Comparison of ENCODE assay signal across 28 cellular contexts in the genomic region with DNA sequence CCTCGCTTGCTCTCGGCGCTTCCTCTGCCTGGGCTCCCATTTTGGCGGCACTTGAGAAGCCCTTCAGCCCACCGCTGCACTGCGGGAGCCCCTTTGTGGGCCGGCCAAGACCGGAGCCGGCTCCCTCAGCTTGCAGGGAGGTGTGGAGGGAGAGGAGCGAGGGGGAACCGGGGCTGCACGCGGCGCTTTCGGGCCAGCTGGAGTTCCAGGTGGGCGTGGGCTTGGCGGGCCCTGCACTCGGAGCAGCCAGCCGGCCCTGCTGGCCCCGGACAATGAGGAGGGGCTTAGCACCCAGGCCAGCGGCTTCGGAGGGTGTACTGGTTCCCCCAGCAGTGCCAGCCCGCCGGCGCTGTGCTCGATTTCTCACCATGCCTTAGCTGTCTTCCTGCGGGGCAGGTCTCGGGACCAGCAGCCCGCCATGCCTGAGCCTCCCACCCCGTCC. TPM values are rescaled to one million over a fixed set of nuclear protein-coding genes. Genes with fewer than 3 reads are reported as not detected.
DNase-seq lines count a peak whose midpoint lies in the region; ATAC-seq, FAIRE-seq and TF ChIP-seq lines count a peak whose summit lies in the region.
"Had no signal": no experiment of that assay in that cellular context is flagged by ENCODE, and none has a peak within 500 bp of the region (broad histone marks: within the 10 kb centered on the region; RNA-seq: fewer than 3 reads in every experiment).

No MANE protein-coding gene starts in this region.

- no peak for TF ChIP-seq EP300 in H1 (IDR thresholded peaks at IDR 0.05; ENCODE audit: borderline replicate concordance in 1 of 2, low read depth in 2 of 2, low read length in 2 of 2)

- H3K79me2 ChIP-seq in H1 (ENCODE audit: control insufficient read depth in 1 of 2, insufficient read depth in 2 of 2, low read length in 2 of 2) = no peaks in the 10 kb centered on the region

- POLR2A ChIA-PET in H1 (lab: Charles Lee; ENCODE audit: partially characterized antibody) = interaction anchor here (0.6 to 3.6 kb wide), 8 partner anchors 11 to 340 kb away, joined by 3 to 27 read pairs (median 4); a partner anchor contains a TSS

- H3K4me2 ChIP-seq in H1 (ENCODE audit: insufficient read depth in 1 of 2, low read depth in 2 of 2, low read length in 2 of 2) (peak overlapping the region; percentile 53 to 70), mesenchymal stem cell (ENCODE audit: low read length, poor library complexity, severe bottlenecking) (peak overlapping the region; percentile 52)
- H3K4me2 ChIP-seq: BLaER1 had no signal

- H3K4ac ChIP-seq in H1 (replicated peaks; ENCODE audit: insufficient read length, low read depth, low read length) (no peak overlapping the region), mesenchymal stem cell (ENCODE audit: low read depth in 1 of 2, low read length in 2 of 2) (no peak overlapping the region)

- no peak overlapping the region for H3K4me3 ChIP-seq in right cardiac atrium (ENCODE audit: low read length)
- peak overlapping the region; percentile 21 to 55 (median 26) for H3K4me3 ChIP-seq in H1 (ENCODE audit: extremely low read depth in 1 of 4, insufficient read depth in 2 of 4, low read depth in 3 of 4, low read length in 4 of 4)
- H3K4me3 ChIP-seq in mesenchymal stem cell (ENCODE audit: insufficient read depth in 1 of 2, low read depth in 1 of 2, low read length in 2 of 2) = no peak overlapping the region
- no peak overlapping the region for H3K4me3 ChIP-seq in dorsolateral prefrontal cortex
- H3K4me3 ChIP-seq: ascending aorta, BLaER1, lower lobe of right lung, skin epidermis had no signal

- H4K5ac ChIP-seq in H1 (ENCODE audit: insufficient read length, low read depth, low read length) = peak overlapping the region; percentile 48

- H3K27me3 ChIP-seq in right cardiac atrium (ENCODE audit: control insufficient read depth, insufficient read depth) (no peaks in the 10 kb centered on the region), H1 (replicated peaks in 1 of 4; ENCODE audit: control insufficient read depth in 3 of 4, extremely low read depth in 1 of 4, insufficient read depth in 3 of 4, low read length in 3 of 4) (peaks cover 0 to 3% (median 0%) of the 10 kb centered on the region in 4 experiments; a peak in 2 of 7 replicates), mesenchymal stem cell (ENCODE audit: control insufficient read depth in 1 of 2, insufficient read depth in 1 of 2, low read length in 2 of 2) (peaks cover 0 to 5% of the 10 kb centered on the region in 2 experiments), dorsolateral prefrontal cortex (no peaks in the 10 kb centered on the region)
- H3K27me3 ChIP-seq: ascending aorta, BLaER1 had no signal

- TF ChIP-seq RAD21 in H1 (IDR thresholded peaks at IDR 0.05 in 1 of 2, conservative IDR thresholded peaks at IDR 0.05 in 1 of 2; ENCODE audit: low read depth in 2 of 2, low read length in 2 of 2) = no peak

- H2AK5ac ChIP-seq in H1 (ENCODE audit: low read depth, low read length) (no peak overlapping the region), mesenchymal stem cell (ENCODE audit: low read length, severe bottlenecking) (no peak overlapping the region)

- intact Hi-C loops in right cardiac atrium (cut with DNase I) (no loop called here), Right ventricle myocardium inferior (cut with DNase I) (no loop called here), dorsolateral prefrontal cortex (cut with DNase I) (no loop called here)

- H2AFZ ChIP-seq in H1 (ENCODE audit: low read length) (peak overlapping the region; percentile 98), mesenchymal stem cell (ENCODE audit: low read depth, low read length) (peak overlapping the region; percentile 61)

- H2BK5ac ChIP-seq in H1 (ENCODE audit: low read depth, low read length) (peak overlapping the region; percentile 12; the same call in 1 of the 2 replicates), mesenchymal stem cell (ENCODE audit: low read depth, low read length, poor library complexity, severe bottlenecking) (no peak overlapping the region)

- DNase-seq in right cardiac atrium (peak in 2 of 3 donors; percentile 33 to 49), Right ventricle myocardium inferior (ENCODE audit: missing footprints) (no peak), H1 (ENCODE audit: low read depth in 1 of 2, low spot score in 2 of 2) (peak in 1 of 2 experiments; percentile 76), mesenchymal stem cell (no peak), iPS-NIHi11 (ENCODE audit: low spot score) (no peak), dorsolateral prefrontal cortex (no peak)
- DNase-seq in activated CD4-positive, alpha-beta T cell treated with anti-CD3 and anti-CD28 coated beads, Interleukin-2, amount 50 U/mL, for 48 hours = no peak
- DNase-seq in stimulated activated CD4-positive, alpha-beta T cell treated with anti-CD3 and anti-CD28 coated beads, Interleukin-1b, Interleukin-23, amount 100 ng/mL, for 48 hours = no peak
- DNase-seq: activated CD4-positive, alpha-beta memory T cell treated with anti-CD3 and anti-CD28 coated beads for 36 hours; activated CD4-positive, CD25-positive, alpha-beta regulatory T cell; activated effector memory CD4-positive, alpha-beta T cell treated with Interleukin-2 at 50 U/mL for 16 hours; Caco-2; caudate nucleus; head of caudate nucleus; kidney; lower lobe of right lung; NCI-H1105; NCI-H2029; NCI-H510A; NK-92 treated with Interleukin-12 subunit alpha and Interleukin-12 subunit beta, amount 100 ng/mL, for 24 hours; nucleus accumbens; SIG-M5 had no signal

- H3K4me1 ChIP-seq in right cardiac atrium (ENCODE audit: control insufficient read depth, insufficient read depth, low read length) (no peaks in the 10 kb centered on the region), H1 (replicated peaks in 1 of 4; ENCODE audit: control insufficient read depth in 3 of 4, insufficient read depth in 4 of 4, low read length in 3 of 4) (peaks cover 0 to 6% (median 1%) of the 10 kb centered on the region in 4 experiments; a peak in 5 of 7 replicates), mesenchymal stem cell (ENCODE audit: control insufficient read depth, insufficient read depth, low read depth, low read length) (peaks cover 6% of the 10 kb centered on the region)
- H3K4me1 ChIP-seq: ascending aorta, lower lobe of right lung had no signal

- no peak overlapping the region for H3K23ac ChIP-seq in H1 (ENCODE audit: insufficient read length)
- no peak overlapping the region for H3K23ac ChIP-seq in mesenchymal stem cell (ENCODE audit: low read length in 2 of 2)

- CTCF ChIA-PET in H1 (lab: Charles Lee; ENCODE audit: partially characterized antibody) = interaction anchor here (1.2 kb wide), 2 partner anchors 8 to 28 kb away, joined by 3 to 4 read pairs; no protein-coding TSS in a partner anchor

- no peak overlapping the region for H2BK20ac ChIP-seq in H1 (ENCODE audit: low read length)

- 0 out of 3 replicates have a peak, but pooled peaks of 1 of the 2 experiments have one; percentile 16 for TF ChIP-seq POLR2A in H1 (IDR thresholded peaks at IDR 0.05; ENCODE audit: control extremely low read depth in 1 of 2, low read depth in 2 of 2, low read length in 2 of 2)

- H3K18ac ChIP-seq in H1 (ENCODE audit: extremely low read depth, low read length) = 0 out of 2 replicates have a peak overlapping the region, but pooled peaks have one; percentile 43
- H3K18ac ChIP-seq in mesenchymal stem cell (ENCODE audit: low read depth in 1 of 2, low read length in 2 of 2) = no peak overlapping the region

- FAIRE-seq in H1 (lab: Jason Lieb, UNC) = no peak
- FAIRE-seq: GM12891, H54, kidney had no signal

- H4K8ac ChIP-seq in H1 (ENCODE audit: extremely low read depth, insufficient read depth, low read length) = peak overlapping the region; percentile 76; the same call in 1 of the 2 replicates
- H4K8ac ChIP-seq in mesenchymal stem cell (ENCODE audit: low read length) = no peak overlapping the region

- no peak overlapping the region for H2BK120ac ChIP-seq in H1 (replicated peaks; ENCODE audit: low read depth, low read length)
- no peak overlapping the region for H2BK120ac ChIP-seq in mesenchymal stem cell (ENCODE audit: low read depth, low read length)

- ATAC-seq in right cardiac atrium (no peak), Right ventricle myocardium inferior (no peak)
- ATAC-seq: lower lobe of right lung, Panc1 had no signal

- 0 out of 2 replicates have a peak overlapping the region, but pooled peaks have one; percentile 77 for H2BK15ac ChIP-seq in H1 (ENCODE audit: low read length)
- no peak overlapping the region for H2BK15ac ChIP-seq in mesenchymal stem cell (ENCODE audit: low read depth, poor library complexity, severe bottlenecking)

- H3K9me3 ChIP-seq in right cardiac atrium (ENCODE audit: control insufficient read depth, low read length) (no peaks in the 10 kb centered on the region), H1 (ENCODE audit: insufficient read depth in 2 of 2, low read depth in 1 of 2, low read length in 1 of 2) (no peaks in the 10 kb centered on the region), mesenchymal stem cell (ENCODE audit: control insufficient read depth, low read length) (no peaks in the 10 kb centered on the region)
- H3K9me3 ChIP-seq: ascending aorta, Caco-2, lower lobe of right lung had no signal

- WGBS in right cardiac atrium = 93% methylated on average over 30 of the region's 30 CpGs
- WGBS in H1 (ENCODE audit: extremely low coverage in 1 of 2, insufficient coverage in 1 of 2, insufficient read length in 1 of 2, insufficient replicate concordance in 2 of 2, low coverage in 1 of 2, low lambda C conversion rate in 2 of 2, missing lambda C conversion rate in 1 of 2), 2 experiments = 7% methylated on average over 28 of the region's 30 CpGs; no CpG with 5 or more reads in 1 of the 2 experiments
- WGBS in mesenchymal stem cell = 14% methylated on average over 25 of the region's 30 CpGs

- H4K91ac ChIP-seq in H1 (replicated peaks; ENCODE audit: insufficient read length, low read length) (no peak overlapping the region), mesenchymal stem cell (ENCODE audit: low read length) (no peak overlapping the region)

- H3K9ac ChIP-seq in H1 (replicated peaks in 1 of 4; ENCODE audit: extremely low read depth in 1 of 4, low read depth in 3 of 4, low read length in 3 of 4) (peak overlapping the region in 3 of 4 experiments; percentile 31 to 43 (median 41); a peak in 5 of 7 replicates), mesenchymal stem cell (ENCODE audit: low read length) (no peak overlapping the region)
- H3K9ac ChIP-seq: BLaER1 had no signal

- H3K14ac ChIP-seq in H1 (ENCODE audit: insufficient read length) (no peak overlapping the region), mesenchymal stem cell (ENCODE audit: low read length in 2 of 2) (peak overlapping the region in 1 of 2 experiments; percentile 75)

- no peaks in the 10 kb centered on the region for H4K20me1 ChIP-seq in H1 (replicated peaks in 1 of 2; ENCODE audit: control insufficient read depth in 1 of 2, insufficient read depth in 2 of 2, low read length in 2 of 2)
- H4K20me1 ChIP-seq: BLaER1 had no signal

- H3K36me3 ChIP-seq in H1 (ENCODE audit: control insufficient read depth in 2 of 4, insufficient read depth in 4 of 4, low read length in 3 of 4) = no peaks in the 10 kb centered on the region
- H3K36me3 ChIP-seq in mesenchymal stem cell (ENCODE audit: control insufficient read depth in 1 of 2, insufficient read depth in 2 of 2, low read depth in 1 of 2, low read length in 2 of 2) = no peaks in the 10 kb centered on the region
- H3K36me3 ChIP-seq: ascending aorta, BLaER1, lower lobe of right lung had no signal

- H3K56ac ChIP-seq in H1 (replicated peaks; ENCODE audit: insufficient read length, low read depth, low read length) = no peak overlapping the region

- H3K79me1 ChIP-seq in H1 (ENCODE audit: low read depth, low read length) = no peaks in the 10 kb centered on the region
- no peaks in the 10 kb centered on the region for H3K79me1 ChIP-seq in mesenchymal stem cell (replicated peaks; ENCODE audit: low read length, poor library complexity, severe bottlenecking)

- H2BK12ac ChIP-seq in H1 (ENCODE audit: low read depth, low read length) (no peak overlapping the region; the same call in 1 of the 2 replicates), mesenchymal stem cell (ENCODE audit: low read length in 2 of 2) (no peak overlapping the region)

- H3K27ac ChIP-seq in right cardiac atrium (ENCODE audit: low read length) (no peak overlapping the region), H1 (ENCODE audit: low read depth, low read length) (no peak overlapping the region), mesenchymal stem cell (ENCODE audit: low read length, poor library complexity, severe bottlenecking) (no peak overlapping the region), dorsolateral prefrontal cortex (peak overlapping the region in 6 of 59 donors; percentile 2 to 69 (median 48))
- H3K27ac ChIP-seq: ascending aorta, BLaER1, lower lobe of right lung, skin epidermis had no signal

- peaks cover 2% of the 10 kb centered on the region; the same call in 1 of the 2 replicates for H3K23me2 ChIP-seq in H1 (ENCODE audit: low read depth, low read length)

- no peak for TF ChIP-seq CTCF in H1 (IDR thresholded peaks at IDR 0.05; ENCODE audit: control extremely low read depth in 1 of 3, insufficient read depth in 1 of 3, low read depth in 1 of 3, low read length in 3 of 3)
- TF ChIP-seq CTCF in dorsolateral prefrontal cortex (IDR thresholded peaks at IDR 0.05 in 54 of 56, conservative IDR thresholded peaks at IDR 0.05 in 2 of 56; ENCODE audit: low read depth in 1 of 56, partially characterized antibody in 56 of 56) = no peak

RNA-seq across cellular contexts. Expression of a gene that starts 10.2 kb away (rescaled TPM):
- total RNA-seq in right cardiac atrium = 10 to 100 TPM; 20.1 to 24.0 (median 21.3) TPM
- polyA plus RNA-seq in right cardiac atrium = 7.8 TPM
- total RNA-seq in Right ventricle myocardium inferior = 18.7 TPM
- total RNA-seq in H1 (2021; fragmentation: NEBNext Ultra II Directional; extraction: Animal tissue kit (Norgen Biotek cat#: 25700)) = 102 and 116 TPM in 2 replicates
- 17.2 and 25.7 TPM in 2 replicates for polyA plus RNA-seq in H1 (2011; rRNA removed)
- 34.6 TPM for polyA plus RNA-seq in H1 (2011; cell fraction: cytosol; rRNA removed)
- 25.3 TPM for polyA plus RNA-seq in H1 (2011; cell fraction: nucleus; rRNA removed)
- polyA plus RNA-seq in H1 (2012, experiment 1 of 2) = 34.9 to 62.1 TPM (median 40.4 TPM) in 4 replicates
- polyA plus RNA-seq in H1 (2012, experiment 2 of 2) = 4.2 TPM
- 60.6 TPM for polyA plus RNA-seq in H1 (2013, experiment 1 of 2)
- 58.4 TPM for polyA plus RNA-seq in H1 (2013, experiment 2 of 2)
- polyA minus RNA-seq in H1 (2011; rRNA and poly(A)+ RNA removed) = 69.5 and 97.8 TPM in 2 replicates
- polyA minus RNA-seq in H1 (2011; cell fraction: cytosol; rRNA and poly(A)+ RNA removed) = 62.9 TPM
- 135 TPM for polyA minus RNA-seq in H1 (2011; cell fraction: nucleus; rRNA and poly(A)+ RNA removed)
- polyA plus RNA-seq in mesenchymal stem cell (2013, experiment 1 of 2) = 21.2 TPM
- 21.6 TPM for polyA plus RNA-seq in mesenchymal stem cell (2013, experiment 2 of 2)
- 10 to 100 TPM; 32.2 to 80.3 (median 53.7) TPM for total RNA-seq in dorsolateral prefrontal cortex

Comparison
In these comparisons a context has a peak if more than half of its experiments do, and no peak if none do; other contexts are left out.
1. DNase-seq: peak in right cardiac atrium (2 of 3); none in Right ventricle myocardium inferior (single experiment), mesenchymal stem cell (single experiment), iPS-NIHi11 (single experiment), activated CD4-positive, alpha-beta T cell treated with anti-CD3 and anti-CD28 coated beads, Interleukin-2, amount 50 U/mL, for 48 hours (0 of 2), stimulated activated CD4-positive, alpha-beta T cell treated with anti-CD3 and anti-CD28 coated beads, Interleukin-1b, Interleukin-23, amount 100 ng/mL, for 48 hours (single experiment) and dorsolateral prefrontal cortex (0 of 10).
2. H3K4me3 ChIP-seq: peak in H1 (4 of 4); none in right cardiac atrium (single experiment), mesenchymal stem cell (0 of 2) and dorsolateral prefrontal cortex (0 of 59).